8 cellular contexts compared by ENCODE assay signal in the genomic region with DNA sequence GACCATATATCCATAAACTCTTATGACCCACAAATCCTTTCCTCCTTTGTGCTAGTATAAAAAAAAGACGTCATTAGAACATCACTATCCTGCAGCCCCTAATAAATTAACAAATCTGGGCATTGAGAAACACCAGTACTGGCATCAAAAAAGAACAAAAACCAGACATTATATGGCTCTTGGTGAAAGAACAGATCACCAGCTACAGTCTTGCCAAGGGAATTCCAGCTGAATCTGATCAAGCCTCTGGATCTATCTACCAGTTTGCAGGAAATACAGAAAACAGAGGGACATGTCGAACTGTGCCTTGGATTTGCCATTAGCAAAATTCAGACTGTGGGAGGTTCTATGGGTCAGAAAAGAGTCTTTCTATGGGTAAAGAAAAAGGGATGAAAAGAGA.
"Had no signal": no experiment of that assay in that cellular context is flagged by ENCODE, and none has a peak within 500 bp of the region (broad histone marks: within the 10 kb centered on the region; RNA-seq: fewer than 3 reads in every experiment).

No MANE protein-coding gene starts in this region.

- H2AFZ ChIP-seq: GM23338 had no signal

- H3K4me2 ChIP-seq: GM23338 had no signal

- H3K4me3 Mint-ChIP-seq: GM23338, H9 had no signal

- FAIRE-seq: H1, H54, HTR-8/SVneo, K562 had no signal

- H3K27ac Mint-ChIP-seq: GM23338 had no signal

- DNase-seq: H9, HCEC 1CT, IMR-90 had no signal

- H3K4me1 Mint-ChIP-seq: GM23338, H9 had no signal

- H3K4me3 ChIP-seq: GM23338, K562 had no signal
